In the genomic region with DNA sequence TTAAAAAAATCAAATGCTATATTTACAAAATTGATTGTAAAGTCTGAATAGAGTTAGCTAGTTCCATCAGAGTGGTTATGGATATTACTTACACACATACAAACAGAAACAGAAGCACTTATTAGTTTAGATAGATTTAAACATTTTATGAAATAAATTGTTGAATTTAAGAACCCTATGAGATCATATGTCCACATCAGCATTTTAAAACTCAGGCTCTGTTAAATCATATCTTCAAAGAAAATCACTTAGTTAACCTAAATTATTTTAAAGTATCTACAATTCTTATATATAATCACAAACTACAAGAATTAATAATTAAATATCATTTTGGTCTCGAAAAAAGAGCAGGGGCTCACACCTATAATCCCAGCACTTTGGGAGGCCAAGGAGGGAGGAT, we compare ENCODE assay signal across 28 cellular contexts.
"Had no signal": no experiment of that assay in that cellular context is flagged by ENCODE, and none has a peak within 500 bp of the region (broad histone marks: within the 10 kb centered on the region; RNA-seq: fewer than 3 reads in every experiment).

No MANE protein-coding gene starts in this region.

- H3K9me3 Mint-ChIP-seq: dendritic cell treated with granulocyte-macrophage colony-stimulating factor and Interleukin-4, amounts not matched to agents 40 ng/mL and 50 ng/mL, for 4 days; mesothelial cell of epicardium; naive B cell had no signal

- DNase-seq: colonic mucosa; cortex of kidney; effector CD8-positive, alpha-beta T cell; effector memory CD8-positive, alpha-beta T cell; endodermal cell; erythroblast; esophagus squamous epithelium; foreskin fibroblast; foreskin melanocyte; gastrocnemius medialis; glutamatergic neuron; head of caudate nucleus; heart right ventricle; hippocampal formation; left cardiac atrium; left lung; left ventricle myocardium superior; lower lobe of right lung; mesenchymal stem cell; mucosa of descending colon; naive B cell had no signal

- H3K27me3 ChIP-seq: colonic mucosa, esophagus squamous epithelium, gastrocnemius medialis, heart right ventricle, left lung had no signal

- ATAC-seq: effector memory CD8-positive, alpha-beta T cell; esophagus mucosa; gastrocnemius medialis; heart right ventricle; left cardiac atrium; left lung; left ventricle myocardium superior; lower lobe of right lung; mucosa of descending colon had no signal

- H3K4me3 ChIP-seq: colonic mucosa, esophagus squamous epithelium, gastrocnemius medialis, heart right ventricle, left lung, lower lobe of right lung, mucosa of descending colon had no signal

- H3K4me1 ChIP-seq: colonic mucosa, esophagus squamous epithelium, heart right ventricle, left lung, lower lobe of right lung had no signal

- H3K27ac Mint-ChIP-seq: dendritic cell treated with granulocyte-macrophage colony-stimulating factor and Interleukin-4, amounts not matched to agents 40 ng/mL and 50 ng/mL, for 4 days had no signal

- H3K9me3 ChIP-seq: colonic mucosa, esophagus squamous epithelium, gastrocnemius medialis, heart right ventricle, left lung, lower lobe of right lung, mucosa of descending colon had no signal

- H3K27ac ChIP-seq: colonic mucosa, epithelial cell of prostate, esophagus squamous epithelium, gastrocnemius medialis, heart right ventricle, left lung, lower lobe of right lung had no signal

- H3K4me1 Mint-ChIP-seq: endodermal cell had no signal

- FAIRE-seq: endometrium, islet of Langerhans, keratinocyte had no signal

- H3K27me3 Mint-ChIP-seq: dendritic cell treated with granulocyte-macrophage colony-stimulating factor and Interleukin-4, amounts not matched to agents 40 ng/mL and 50 ng/mL, for 4 days; effector memory CD8-positive, alpha-beta T cell; naive B cell had no signal

- H3K4me3 Mint-ChIP-seq: dendritic cell treated with granulocyte-macrophage colony-stimulating factor and Interleukin-4, amounts not matched to agents 40 ng/mL and 50 ng/mL, for 4 days; effector memory CD8-positive, alpha-beta T cell; endodermal cell; mesothelial cell of epicardium; naive B cell had no signal
